1 cellular context compared by ENCODE assay signal in the genomic region with DNA sequence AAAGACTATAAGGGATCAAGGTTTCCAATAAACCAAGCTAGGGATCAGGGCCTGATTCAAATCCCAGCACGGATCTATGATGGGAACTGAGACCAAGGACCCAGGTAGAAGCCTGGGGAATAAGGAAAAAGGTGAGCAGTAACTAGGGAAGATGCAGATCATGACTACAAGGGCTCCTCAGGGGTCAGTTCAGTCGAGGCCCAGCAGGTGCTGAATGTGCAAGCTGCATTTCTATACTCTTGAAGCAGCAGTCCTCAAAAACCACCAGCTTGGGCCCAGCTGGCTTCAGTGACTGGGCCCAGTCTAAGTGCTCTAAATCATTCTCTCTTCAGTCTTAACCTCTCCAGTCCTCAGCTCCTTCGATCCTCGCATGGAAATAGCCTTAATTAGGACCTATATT.
TF ChIP-seq lines count a peak whose summit lies in the region.

No MANE protein-coding gene starts in this region.

TF ChIP-seq in H1, 55 proteins besides CTCF, POLR2A, EP300 and RAD21:
- no peak for TF ChIP-seq SIN3A (conservative IDR thresholded peaks at IDR 0.05 in 1 of 2, IDR thresholded peaks at IDR 0.05 in 1 of 2; ENCODE audit: low read depth in 1 of 2, low read length in 2 of 2)
- no peak for TF ChIP-seq JUND (IDR thresholded peaks at IDR 0.05; ENCODE audit: low read length)
- TF ChIP-seq CEBPB (IDR thresholded peaks at IDR 0.05; ENCODE audit: low read depth, low read length) = no peak
- TF ChIP-seq NANOG (IDR thresholded peaks at IDR 0.05; ENCODE audit: insufficient read depth, low read depth, low read length, poor library complexity, severe bottlenecking) = peak; percentile 48
